Comparison of ENCODE assay signal across 16 cellular contexts in genomic region chr2:86610871-86611270, GRCh38. TPM values are rescaled to one million over a fixed set of nuclear protein-coding genes. Genes with fewer than 3 reads are reported as not detected.
A peak's percentile ranks its signal among the peaks of the same experiment; 100 is the strongest.
DNase-seq lines count a peak whose midpoint lies in the region; ATAC-seq and TF ChIP-seq lines count a peak whose summit lies in the region.
"Had no signal": no experiment of that assay in that cellular context is flagged by ENCODE, and none has a peak within 500 bp of the region (broad histone marks: within the 10 kb centered on the region; RNA-seq: fewer than 3 reads in every experiment).

No MANE protein-coding gene starts in this region.

- DNase-seq in activated naive CD4-positive, alpha-beta T cell treated with anti-CD3 and anti-CD28 coated beads, Interleukin-2, amount 50 U/mL, for 72 hours (ENCODE audit: low spot score in 2 of 2) = no peak
- no peak for DNase-seq in CD4-positive, alpha-beta T cell
- DNase-seq in T-helper 17 cell (no peak), kidney tubule cell (ENCODE audit: low spot score) (peak; percentile 85), cerebellar cortex (ENCODE audit: low spot score) (no peak)
- no peak for DNase-seq in activated CD8-positive, alpha-beta memory T cell treated with anti-CD3 and anti-CD28 coated beads, Interleukin-2, amount 50 U/mL, for 4 hours
- DNase-seq: C1 segment of cervical spinal cord; Caco-2; CD8-positive, alpha-beta memory T cell; DND-41; GDM1; GM23248 had no signal

- intact Hi-C loops in CD4-positive, alpha-beta T cell (cut with DNase I, micrococcal nuclease) = no loop called here

- no peak for ATAC-seq in activated naive CD4-positive, alpha-beta T cell treated with anti-CD3 and anti-CD28 coated beads, Interleukin-2, amount 50 U/mL, for 72 hours
- peak; percentile 29 for ATAC-seq in CD4-positive, alpha-beta T cell (ENCODE audit: poor library complexity)
- peak; percentile 28 for ATAC-seq in T-helper 17 cell
- no peak for ATAC-seq in HG03571 (IDR thresholded peaks at IDR 0.05; ENCODE audit: unreplicated experiment)
- ATAC-seq: HCT116 had no signal

- H3K9me3 Mint-ChIP-seq in activated naive CD4-positive, alpha-beta T cell treated with anti-CD3 and anti-CD28 coated beads, Interleukin-2, amount 50 U/mL, for 24 hours = no peaks in the 10 kb centered on the region
- no peaks in the 10 kb centered on the region for H3K9me3 Mint-ChIP-seq in activated naive CD4-positive, alpha-beta T cell treated with anti-CD3 and anti-CD28 coated beads, Interleukin-2, amount 50 U/mL, for 72 hours
- H3K9me3 Mint-ChIP-seq in CD4-positive, alpha-beta T cell = no peaks in the 10 kb centered on the region
- H3K9me3 Mint-ChIP-seq: CD8-positive, alpha-beta memory T cell had no signal

- CTCF ChIA-PET in CD4-positive, alpha-beta T cell (lab: Charles Lee) = interaction anchor here (0.6 kb wide), 1 partner anchor 52 kb away, joined by 3 read pairs; no protein-coding TSS in a partner anchor

- peaks cover 21% of the 10 kb centered on the region for H3K4me1 Mint-ChIP-seq in activated naive CD4-positive, alpha-beta T cell treated with anti-CD3 and anti-CD28 coated beads, Interleukin-2, amount 50 U/mL, for 24 hours
- H3K4me1 Mint-ChIP-seq in CD4-positive, alpha-beta T cell (ENCODE audit: low read depth) = peaks cover 31% of the 10 kb centered on the region
- H3K4me1 Mint-ChIP-seq in T-helper 17 cell = peaks cover 18% of the 10 kb centered on the region

- H3K9me3 ChIP-seq in CD4-positive, alpha-beta T cell (ENCODE audit: control insufficient read depth, low read length) = no peaks in the 10 kb centered on the region
- no peaks in the 10 kb centered on the region for H3K9me3 ChIP-seq in T-helper 17 cell (ENCODE audit: control insufficient read depth, low read length, poor library complexity, severe bottlenecking)
- H3K9me3 ChIP-seq: Caco-2 had no signal

- no peaks in the 10 kb centered on the region for H3K27me3 Mint-ChIP-seq in activated naive CD4-positive, alpha-beta T cell treated with anti-CD3 and anti-CD28 coated beads, Interleukin-2, amount 50 U/mL, for 24 hours
- no peaks in the 10 kb centered on the region for H3K27me3 Mint-ChIP-seq in CD4-positive, alpha-beta T cell
- no peaks in the 10 kb centered on the region for H3K27me3 Mint-ChIP-seq in T-helper 17 cell
- H3K27me3 Mint-ChIP-seq: B cell; CD8-positive, alpha-beta memory T cell had no signal

- peak overlapping the region; percentile 8 for H3K27ac Mint-ChIP-seq in activated naive CD4-positive, alpha-beta T cell treated with anti-CD3 and anti-CD28 coated beads, Interleukin-2, amount 50 U/mL, for 24 hours
- no peak overlapping the region for H3K27ac Mint-ChIP-seq in activated naive CD4-positive, alpha-beta T cell treated with anti-CD3 and anti-CD28 coated beads, Interleukin-2, amount 50 U/mL, for 72 hours
- no peak overlapping the region for H3K27ac Mint-ChIP-seq in CD4-positive, alpha-beta T cell
- H3K27ac Mint-ChIP-seq in T-helper 17 cell = no peak overlapping the region
- H3K27ac Mint-ChIP-seq: B cell had no signal

- TF ChIP-seq CTCF in CD4-positive, alpha-beta T cell (IDR thresholded peaks at IDR 0.05) = no peak

- H3K36me3 Mint-ChIP-seq in activated naive CD4-positive, alpha-beta T cell treated with anti-CD3 and anti-CD28 coated beads, Interleukin-2, amount 50 U/mL, for 24 hours = peaks cover 16% of the 10 kb centered on the region
- peaks cover 15 to 22% of the 10 kb centered on the region in 2 donors for H3K36me3 Mint-ChIP-seq in activated naive CD4-positive, alpha-beta T cell treated with anti-CD3 and anti-CD28 coated beads, Interleukin-2, amount 50 U/mL, for 72 hours
- peaks cover 84% of the 10 kb centered on the region for H3K36me3 Mint-ChIP-seq in CD4-positive, alpha-beta T cell (ENCODE audit: low read depth)
- peaks cover 17% of the 10 kb centered on the region for H3K36me3 Mint-ChIP-seq in T-helper 17 cell (ENCODE audit: low read depth)

- no peaks in the 10 kb centered on the region for H3K27me3 ChIP-seq in CD4-positive, alpha-beta T cell (ENCODE audit: control insufficient read depth, insufficient read depth, low read length)

- H3K27ac ChIP-seq in CD4-positive, alpha-beta T cell (ENCODE audit: low read depth, low read length) = no peak overlapping the region
- H3K27ac ChIP-seq: GM23248 had no signal

- H3K4me3 Mint-ChIP-seq in activated naive CD4-positive, alpha-beta T cell treated with anti-CD3 and anti-CD28 coated beads, Interleukin-2, amount 50 U/mL, for 24 hours = no peak overlapping the region
- no peak overlapping the region for H3K4me3 Mint-ChIP-seq in CD4-positive, alpha-beta T cell
- no peak overlapping the region for H3K4me3 Mint-ChIP-seq in T-helper 17 cell
- H3K4me3 Mint-ChIP-seq: B cell; CD8-positive, alpha-beta memory T cell had no signal

- POLR2A ChIA-PET in CD4-positive, alpha-beta T cell (lab: Charles Lee) = no interaction called here

RNA-seq across cellular contexts. Expression of gene RNF103, which starts 12.8 kb away (rescaled TPM):
- 10 to 100 TPM; 11.9 to 18.4 TPM for total RNA-seq in activated naive CD4-positive, alpha-beta T cell treated with anti-CD3 and anti-CD28 coated beads, Interleukin-2, amount 50 U/mL, for 72 hours
- 100 to 1,000 TPM; 124 to 130 TPM for total RNA-seq in CD4-positive, alpha-beta T cell
- 10 to 100 TPM; 57.2 to 58.7 TPM for total RNA-seq in T-helper 17 cell

RNA-seq across cellular contexts. Expression of gene CHMP3, which starts 47.6 kb away (rescaled TPM):
- total RNA-seq in activated naive CD4-positive, alpha-beta T cell treated with anti-CD3 and anti-CD28 coated beads, Interleukin-2, amount 50 U/mL, for 72 hours = 10 to 100 TPM; 16.3 to 29.8 TPM
- 10 to 100 TPM; 61.7 to 65.3 TPM for total RNA-seq in CD4-positive, alpha-beta T cell
- total RNA-seq in T-helper 17 cell = 10 to 100 TPM; 53.9 to 70.2 TPM

Comparison
In these comparisons a context has a peak if more than half of its experiments do, and no peak if none do; other contexts are left out.
1. ATAC-seq: peak in CD4-positive, alpha-beta T cell (single experiment) and T-helper 17 cell (single experiment); none in activated naive CD4-positive, alpha-beta T cell treated with anti-CD3 and anti-CD28 coated beads, Interleukin-2, amount 50 U/mL, for 72 hours (0 of 2) and HG03571 (single experiment).